In the genomic region with DNA sequence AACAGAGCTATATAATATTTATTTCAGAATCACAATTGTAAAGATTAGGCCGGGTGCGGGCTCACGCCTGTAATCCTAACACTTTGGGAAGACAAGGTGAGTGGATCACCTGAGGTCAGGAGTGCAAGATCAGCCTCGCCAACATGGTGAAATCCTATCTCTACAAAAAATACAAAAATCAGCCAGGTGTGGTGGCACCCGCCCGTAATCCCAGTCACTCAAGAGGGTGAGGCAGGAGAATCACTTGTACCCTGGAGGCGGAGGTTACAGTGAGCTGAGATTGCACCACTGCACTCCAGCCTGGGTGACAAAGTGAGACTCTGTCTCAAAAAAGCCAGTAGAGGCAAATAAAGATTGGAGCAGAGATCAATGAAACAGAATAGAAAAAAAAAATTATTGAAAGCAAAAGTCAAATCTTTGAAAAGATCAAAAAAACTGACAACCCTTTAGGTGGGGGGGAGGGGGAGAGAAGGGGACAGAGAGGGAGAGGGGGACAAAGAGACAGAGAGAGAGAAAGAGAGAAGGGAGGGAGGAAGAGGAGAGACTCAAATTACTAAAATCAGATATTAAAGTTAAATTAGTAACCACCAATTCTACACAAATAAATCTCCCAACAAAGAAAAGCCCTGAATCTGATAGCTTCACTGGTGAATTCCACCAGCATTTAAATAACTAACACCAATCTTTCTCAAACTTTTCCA, we compare ENCODE assay signal across 24 cellular contexts. TPM values are rescaled to one million over a fixed set of nuclear protein-coding genes. Genes with fewer than 3 reads are reported as not detected.
DNase-seq lines count a peak whose midpoint lies in the region; ATAC-seq, FAIRE-seq and TF ChIP-seq lines count a peak whose summit lies in the region.
"Had no signal": no experiment of that assay in that cellular context is flagged by ENCODE, and none has a peak within 500 bp of the region (broad histone marks: within the 10 kb centered on the region; RNA-seq: fewer than 3 reads in every experiment).

No MANE protein-coding gene starts in this region.

- H2AFZ ChIP-seq in astrocyte (ENCODE audit: low read depth, low read length), result no peak overlapping the region

- no peak overlapping the region for H3K27ac ChIP-seq in astrocyte (ENCODE audit: low read depth, low read length)
- H3K27ac ChIP-seq: SJCRH30 had no signal

- H3K36me3 Mint-ChIP-seq in stimulated activated naive CD8-positive, alpha-beta T cell treated with anti-CD3 and anti-CD28 coated beads, Interleukin-15, Interleukin-2, amounts not matched to agents 100 ng/mL and 50 ng/mL, for 24 hours (ENCODE audit: low read depth), result peaks cover 12% of the 10 kb centered on the region
- peaks cover 4% of the 10 kb centered on the region for H3K36me3 Mint-ChIP-seq in astrocyte (ENCODE audit: low read depth, unreplicated experiment)

- H3K27ac Mint-ChIP-seq in stimulated activated naive CD8-positive, alpha-beta T cell treated with anti-CD3 and anti-CD28 coated beads, Interleukin-15, Interleukin-2, amounts not matched to agents 100 ng/mL and 50 ng/mL, for 24 hours, result peak overlapping the region; percentile 47
- peak overlapping the region; percentile 43 for H3K27ac Mint-ChIP-seq in astrocyte (ENCODE audit: unreplicated experiment)
- H3K27ac Mint-ChIP-seq: IgD-negative memory B cell had no signal

- no peaks in the 10 kb centered on the region for H3K9me3 ChIP-seq in astrocyte (ENCODE audit: insufficient read depth, low read depth, low read length)
- no peaks in the 10 kb centered on the region for H3K9me3 ChIP-seq in mucosa of descending colon

- peaks cover 63% of the 10 kb centered on the region for H3K4me1 Mint-ChIP-seq in stimulated activated naive CD8-positive, alpha-beta T cell treated with anti-CD3 and anti-CD28 coated beads, Interleukin-15, Interleukin-2, amounts not matched to agents 100 ng/mL and 50 ng/mL, for 24 hours (ENCODE audit: low read depth)
- H3K4me1 Mint-ChIP-seq in astrocyte (ENCODE audit: low read depth, unreplicated experiment), result peaks cover 28% of the 10 kb centered on the region

- no peaks in the 10 kb centered on the region for H3K9me3 Mint-ChIP-seq in stimulated activated naive CD8-positive, alpha-beta T cell treated with anti-CD3 and anti-CD28 coated beads, Interleukin-15, Interleukin-2, amounts not matched to agents 100 ng/mL and 50 ng/mL, for 24 hours
- H3K9me3 Mint-ChIP-seq in astrocyte (ENCODE audit: unreplicated experiment), result no peaks in the 10 kb centered on the region
- H3K9me3 Mint-ChIP-seq: IgD-negative memory B cell had no signal

- no peaks in the 10 kb centered on the region for H3K27me3 ChIP-seq in astrocyte (ENCODE audit: insufficient read depth, low read length)
- H3K27me3 ChIP-seq: SJCRH30 had no signal

- no peak overlapping the region for H3K4me3 ChIP-seq in astrocyte (ENCODE audit: insufficient read depth, low read depth, low read length)
- H3K4me3 ChIP-seq in mucosa of descending colon, result no peak overlapping the region
- H3K4me3 ChIP-seq: SJCRH30 had no signal

- ATAC-seq in stimulated activated naive CD8-positive, alpha-beta T cell treated with anti-CD3 and anti-CD28 coated beads, Interleukin-15, Interleukin-2, amounts not matched to agents 100 U/mL and 50 U/mL, for 24 hours, result no peak
- peak; percentile 43 for ATAC-seq in mucosa of descending colon
- no peak for ATAC-seq in HG02840 (IDR thresholded peaks at IDR 0.05; ENCODE audit: low FRiP score, unreplicated experiment)

- peaks cover 98% of the 10 kb centered on the region for H3K79me2 ChIP-seq in astrocyte (ENCODE audit: insufficient read depth, low read length)

- no peak overlapping the region for H3K9ac ChIP-seq in astrocyte (ENCODE audit: low read length)

- H3K4me2 ChIP-seq in astrocyte (ENCODE audit: low read length), result no peak overlapping the region

- intact Hi-C loops in mucosa of descending colon (cut with DNase I, micrococcal nuclease), result no loop called here

- no peak for TF ChIP-seq POLR2A in erythroblast (IDR thresholded peaks at IDR 0.05; ENCODE audit: low read length)

- H4K20me1 ChIP-seq in astrocyte (ENCODE audit: insufficient read depth, low read length), result peaks cover 84% of the 10 kb centered on the region

- H3K27me3 Mint-ChIP-seq in stimulated activated naive CD8-positive, alpha-beta T cell treated with anti-CD3 and anti-CD28 coated beads, Interleukin-15, Interleukin-2, amounts not matched to agents 100 ng/mL and 50 ng/mL, for 24 hours, result no peaks in the 10 kb centered on the region
- no peaks in the 10 kb centered on the region for H3K27me3 Mint-ChIP-seq in astrocyte (ENCODE audit: low read depth, unreplicated experiment)
- H3K27me3 Mint-ChIP-seq: IgD-negative memory B cell had no signal

- no peaks in the 10 kb centered on the region for H3K36me3 ChIP-seq in astrocyte (ENCODE audit: insufficient read depth, low read length)
- H3K36me3 ChIP-seq in mucosa of descending colon (ENCODE audit: low read depth), result no peaks in the 10 kb centered on the region
- H3K36me3 ChIP-seq: SJCRH30 had no signal

- TF ChIP-seq CTCF in astrocyte (IDR thresholded peaks at IDR 0.05; ENCODE audit: insufficient read depth, low read depth, low read length) (no peak), mucosa of descending colon (IDR thresholded peaks at IDR 0.05) (no peak)

- H3K4me1 ChIP-seq in astrocyte (ENCODE audit: insufficient read depth, low read length), result peaks cover 5% of the 10 kb centered on the region
- peaks cover 6% of the 10 kb centered on the region for H3K4me1 ChIP-seq in mucosa of descending colon (ENCODE audit: low read depth)
- H3K4me1 ChIP-seq: SJCRH30 had no signal

- DNase-seq in stimulated activated naive CD8-positive, alpha-beta T cell treated with anti-CD3 and anti-CD28 coated beads, Interleukin-15, Interleukin-2, amounts not matched to agents 100 U/mL and 50 U/mL, for 24 hours, result no peak
- DNase-seq in astrocyte (ENCODE audit: low read depth) (no peak), mucosa of descending colon (no peak), erythroblast (lab: John Stamatoyannopoulos, UW) (no peak), NCI-H1048 (lab: John Stamatoyannopoulos, UW) (no peak), SKM-1 treated with dmso at 0.1 percent for 144 hours (lab: John Stamatoyannopoulos, UW; ENCODE audit: unreplicated experiment) (no peak)
- DNase-seq: C1 segment of cervical spinal cord, COR-L47, GF-D8, GOT3, Kasumi-1, MM.1S, NCI-H1105, NCI-H1694 treated with DMSO at 0.1 percent for 48 hours, NCI-H2107, NCI-H226, NCI-H526 treated with DMSO at 0.1 percent for 48 hours, SJCRH30 had no signal

- H3K4me3 Mint-ChIP-seq in stimulated activated naive CD8-positive, alpha-beta T cell treated with anti-CD3 and anti-CD28 coated beads, Interleukin-15, Interleukin-2, amounts not matched to agents 100 ng/mL and 50 ng/mL, for 24 hours, result no peak overlapping the region
- no peak overlapping the region for H3K4me3 Mint-ChIP-seq in astrocyte (ENCODE audit: unreplicated experiment)

- FAIRE-seq in astrocyte (lab: Jason Lieb, UNC), result no peak
- FAIRE-seq: A204.1, GM12891, GM18507 had no signal

RNA-seq across cellular contexts. Expression of gene AP4S1, which starts 52.4 kb away (rescaled TPM):
- total RNA-seq in astrocyte (5.7 TPM in 2 replicates), mucosa of descending colon (1 to 10 TPM; 3.0 to 9.9 (median 4.0) TPM)

RNA-seq across cellular contexts. Expression of gene STRN3, which starts 53.1 kb away (rescaled TPM):
- 46.6 and 48.4 TPM in 2 replicates for total RNA-seq in astrocyte
- 10 to 100 TPM; 46.0 to 61.9 (median 46.3) TPM for total RNA-seq in mucosa of descending colon
